Comparison of ENCODE assay signal across 21 cellular contexts in genomic region chr14:33347816-33348215, GRCh38.
"Had no signal": no experiment of that assay in that cellular context is flagged by ENCODE, and none has a peak within 500 bp of the region (broad histone marks: within the 10 kb centered on the region; RNA-seq: fewer than 3 reads in every experiment).

No MANE protein-coding gene starts in this region.

- H3K4me1 ChIP-seq: heart left ventricle, left lung, lower lobe of right lung had no signal

- H3K4me3 ChIP-seq: heart left ventricle, left lung, lower lobe of right lung, thoracic aorta had no signal

- H3K27me3 ChIP-seq: heart left ventricle had no signal

- DNase-seq: activated CD4-positive, alpha-beta memory T cell treated with anti-CD3 and anti-CD28 coated beads, Interleukin-2, amount 10 ng/mL, durations not matched to agents 7 days and 5 days; activated CD4-positive, alpha-beta T cell treated with anti-CD3 and anti-CD28 coated beads for 1 hour; activated CD4-positive, alpha-beta T cell treated with anti-CD3 and anti-CD28 coated beads, Interleukin-2, amount 10 ng/mL, durations not matched to agents 7 days and 5 days; activated CD8-positive, alpha-beta memory T cell treated with anti-CD3 and anti-CD28 coated beads, Interleukin-2, amount 50 U/mL, for 48 hours; activated gamma-delta T cell treated with Interleukin-2 at 50 U/mL for 16 hours; activated naive CD4-positive, alpha-beta T cell treated with anti-CD3 and anti-CD28 coated beads, Interleukin-2, amount 50 U/mL, for 16 hours; activated T-cell treated with anti-CD3 and anti-CD28 coated beads, Interleukin-2, amount 50 U/mL, for 4 hours; cortex of kidney; effector memory CD8-positive, alpha-beta T cell; foreskin fibroblast; heart left ventricle; kidney glomerular epithelial cell; left lung; lower lobe of right lung; mesendoderm; retina; small intestine; stimulated activated CD4-positive, alpha-beta T cell treated with anti-CD3 and anti-CD28 coated beads, Interleukin-4, amount 100 ng/mL, for 24 hours; T-helper 2 cell; trophoblast cell had no signal

- H3K27ac ChIP-seq: heart left ventricle, left lung, lower lobe of right lung, thoracic aorta had no signal

- H3K36me3 ChIP-seq: heart left ventricle, left lung, lower lobe of right lung, thoracic aorta had no signal

- H3K9me3 ChIP-seq: heart left ventricle, left lung, lower lobe of right lung, thoracic aorta had no signal
